17 cellular contexts compared by ENCODE assay signal in genomic region chr4:82733636-82734035, GRCh38.
DNase-seq lines count a peak whose midpoint lies in the region; ATAC-seq and TF ChIP-seq lines count a peak whose summit lies in the region.
"Had no signal": no experiment of that assay in that cellular context is flagged by ENCODE, and none has a peak within 500 bp of the region (broad histone marks: within the 10 kb centered on the region; RNA-seq: fewer than 3 reads in every experiment).

No MANE protein-coding gene starts in this region.

- WGBS in body of pancreas, 2 donors, result 59 to 62% methylated on average over 7 of the region's 7 CpGs

- H3K27me3 ChIP-seq in body of pancreas, result no peaks in the 10 kb centered on the region
- H3K27me3 ChIP-seq: BE2C, gastroesophageal sphincter had no signal

- peaks cover 12% of the 10 kb centered on the region for H3K4me1 ChIP-seq in body of pancreas
- H3K4me1 ChIP-seq: psoas muscle had no signal

- in situ Hi-C loops in Caki2 (cut with HindIII; ENCODE audit: low pct_unique_long_range_greater_than_20kb, low sequenced_read_pairs), result no loop called here
- in situ Hi-C loops in astrocyte of the spinal cord (cut with HindIII; ENCODE audit: low sequenced_read_pairs), result no loop called here
- in situ Hi-C loops in GM13977 (cut with MboI; ENCODE audit: low pct_unique_long_range_greater_than_20kb, low sequenced_read_pairs, unreplicated experiment), result no loop called here

- intact Hi-C loops in body of pancreas (cut with DNase I), result loop anchor here (10.0 kb wide), 1 partner anchor 269 kb away; no protein-coding TSS in a partner anchor

- DNase-seq in Caki2 (ENCODE audit: low read depth) (peak; percentile 19), HK-2 (ENCODE audit: unreplicated experiment) (peak; percentile 66), astrocyte of the spinal cord (ENCODE audit: low read depth, low spot score) (peak; percentile 84), iris pigment epithelial cell (ENCODE audit: low read depth) (peak; percentile 92), NCI-H2196 (lab: John Stamatoyannopoulos, UW; ENCODE audit: unreplicated experiment) (no peak), GM13977 (ENCODE audit: low spot score) (no peak), body of pancreas (no peak), NCI-H2081 (lab: John Stamatoyannopoulos, UW) (no peak)
- DNase-seq: BE2C; DMS53; KBM-7; kidney; NCI-H187 treated with DMSO at 0.1 percent for 48 hours; psoas muscle; stimulated activated CD4-positive, alpha-beta T cell treated with anti-CD3 and anti-CD28 coated beads, Interleukin-4, amount 100 ng/mL, for 1 hour; stimulated activated naive B cell treated with anti-CD40 and anti-IgM and Interleukin-4, amounts not matched to agents 10 μg/mL and 1 μg/mL and 100 μg/mL, for 72 hours had no signal

- TF ChIP-seq CTCF in astrocyte of the spinal cord (IDR thresholded peaks at IDR 0.05; ENCODE audit: low read depth, low read length), result no peak
- TF ChIP-seq CTCF in GM13977 (IDR thresholded peaks at IDR 0.05; ENCODE audit: extremely low read depth, insufficient read depth, missing control alignments), result no peak
- no peak for TF ChIP-seq CTCF in body of pancreas (IDR thresholded peaks at IDR 0.05)

- no peak for ATAC-seq in body of pancreas
- ATAC-seq: gastroesophageal sphincter; psoas muscle; stimulated activated naive B cell treated with anti-CD40 and anti-IgM and Interleukin-4, amounts not matched to agents 10 μg/mL and 1 μg/mL and 100 μg/mL, for 72 hours had no signal

- no peaks in the 10 kb centered on the region for H3K36me3 ChIP-seq in body of pancreas (replicated peaks in 1 of 2; ENCODE audit: insufficient read depth in 1 of 2, low read depth in 2 of 2)
- H3K36me3 ChIP-seq: BE2C, gastroesophageal sphincter had no signal

- H3K4me3 ChIP-seq in astrocyte of the spinal cord (ENCODE audit: low read depth, low read length), result no peak overlapping the region
- H3K4me3 ChIP-seq in body of pancreas, result no peak overlapping the region
- H3K4me3 ChIP-seq: gastroesophageal sphincter, psoas muscle had no signal

- TF ChIP-seq POLR2A in body of pancreas (IDR thresholded peaks at IDR 0.05), result no peak

- no peaks in the 10 kb centered on the region for H3K9me3 ChIP-seq in body of pancreas
- H3K9me3 ChIP-seq: BE2C, gastroesophageal sphincter, psoas muscle had no signal

- peak overlapping the region in 1 of 4 donors; percentile 20 for H3K27ac ChIP-seq in body of pancreas
- H3K27ac ChIP-seq: gastroesophageal sphincter, psoas muscle had no signal

Comparison
In these comparisons a context has a peak if more than half of its experiments do, and no peak if none do; other contexts are left out.
1. DNase-seq: peak in Caki2 (single experiment), HK-2 (single experiment), astrocyte of the spinal cord (single experiment) and iris pigment epithelial cell (single experiment); none in NCI-H2196 (single experiment), GM13977 (single experiment), body of pancreas (0 of 4) and NCI-H2081 (0 of 2).